In genomic region chr10:79191951-79192676, GRCh38 we compare ENCODE assay signal across 1 cellular context.
TF ChIP-seq lines count a peak whose summit lies in the region.

No MANE protein-coding gene starts in this region.

TF ChIP-seq in HCT116, 20 proteins besides CTCF, POLR2A, EP300 and RAD21 (continued from another document):
- TF ChIP-seq ZBTB33 (IDR thresholded peaks at IDR 0.05; ENCODE audit: extremely low read depth, insufficient replicate concordance, low read length) = no peak
- no peak for TF ChIP-seq ZNF274 (IDR thresholded peaks at IDR 0.05; ENCODE audit: low read depth, low read length)
- TF ChIP-seq EGR1 (IDR thresholded peaks at IDR 0.05; ENCODE audit: low read depth) = no peak
